ENCODE assay signal across 21 cellular contexts in the genomic region with DNA sequence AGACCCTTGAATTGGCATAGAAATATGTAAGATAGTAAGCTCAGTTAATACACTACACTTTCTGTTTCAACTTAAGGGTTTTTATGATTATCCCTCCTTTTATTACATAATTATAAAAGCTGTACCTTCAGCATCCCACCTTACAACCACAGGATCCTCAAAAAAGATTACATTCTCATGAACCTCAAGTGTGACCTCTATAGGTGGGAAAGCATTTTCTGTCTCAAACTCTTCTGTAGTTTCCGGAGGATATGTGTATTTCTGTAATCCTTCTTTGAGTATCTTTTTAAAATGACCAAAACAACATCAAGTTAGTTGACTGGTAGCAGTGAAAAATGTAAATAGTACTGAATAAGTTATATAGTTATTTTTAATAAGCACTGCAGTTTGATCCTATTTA.
A peak's percentile ranks its signal among the peaks of the same experiment; 100 is the strongest.
DNase-seq lines count a peak whose midpoint lies in the region; ATAC-seq, FAIRE-seq and TF ChIP-seq lines count a peak whose summit lies in the region.
"Had no signal": no experiment of that assay in that cellular context is flagged by ENCODE, and none has a peak within 500 bp of the region (broad histone marks: within the 10 kb centered on the region; RNA-seq: fewer than 3 reads in every experiment).

No MANE protein-coding gene starts in this region.

- TF ChIP-seq POLR2A in GM12892 (IDR thresholded peaks at IDR 0.05; ENCODE audit: low read depth, low read length) = no peak

- WGBS in endodermal cell (ENCODE audit: insufficient coverage in 1 of 2, insufficient read length in 1 of 2), 2 experiments = 100% methylated on average over 1 of the region's 1 CpG; no CpG with 5 or more reads in 1 of the 2 experiments

- H3K4me1 Mint-ChIP-seq in endodermal cell = no peaks in the 10 kb centered on the region
- H3K4me1 Mint-ChIP-seq in CD8-positive, alpha-beta memory T cell = no peaks in the 10 kb centered on the region
- peaks cover 7 to 12% of the 10 kb centered on the region in 2 donors for H3K4me1 Mint-ChIP-seq in stimulated activated naive B cell treated with anti-CD40 and anti-IgM and Interleukin-4, amounts not matched to agents 10 μg/mL and 1 μg/mL and 100 μg/mL, for 72 hours
- H3K4me1 Mint-ChIP-seq: B cell had no signal

- POLR2A ChIA-PET in CD8-positive, alpha-beta memory T cell (lab: Charles Lee) = interaction anchor here (0.6 kb wide), 1 partner anchor 126 kb away, joined by 6 read pairs; no protein-coding TSS in a partner anchor

- H3K36me3 Mint-ChIP-seq in endodermal cell (ENCODE audit: low read depth) = no peaks in the 10 kb centered on the region
- no peaks in the 10 kb centered on the region for H3K36me3 Mint-ChIP-seq in CD8-positive, alpha-beta memory T cell
- H3K36me3 Mint-ChIP-seq in stimulated activated naive B cell treated with anti-CD40 and anti-IgM and Interleukin-4, amounts not matched to agents 10 μg/mL and 1 μg/mL and 100 μg/mL, for 72 hours = no peaks in the 10 kb centered on the region
- H3K36me3 Mint-ChIP-seq: activated CD8-positive, alpha-beta memory T cell treated with anti-CD3 and anti-CD28 coated beads, Interleukin-2, amount 10 ng/mL, durations not matched to agents 7 days and 5 days had no signal

- peaks cover 18% of the 10 kb centered on the region for H3K4me1 ChIP-seq in OCI-LY3 (ENCODE audit: low read length)
- no peaks in the 10 kb centered on the region for H3K4me1 ChIP-seq in endodermal cell (ENCODE audit: control insufficient read depth, insufficient read depth, low read length)
- no peaks in the 10 kb centered on the region for H3K4me1 ChIP-seq in CD8-positive, alpha-beta memory T cell (ENCODE audit: insufficient read depth, low read length)
- H3K4me1 ChIP-seq: ascending aorta, heart left ventricle had no signal

- H3K36me3 ChIP-seq in OCI-LY3 (replicated peaks; ENCODE audit: low read depth, low read length) = no peaks in the 10 kb centered on the region
- H3K36me3 ChIP-seq in endodermal cell (ENCODE audit: control insufficient read depth, insufficient read depth, low read length) = no peaks in the 10 kb centered on the region
- no peaks in the 10 kb centered on the region for H3K36me3 ChIP-seq in CD8-positive, alpha-beta memory T cell (ENCODE audit: insufficient read depth, low read length)
- H3K36me3 ChIP-seq: ascending aorta, heart left ventricle had no signal

- H3K4me2 ChIP-seq in OCI-LY3 (ENCODE audit: low read length) = no peak overlapping the region

- TF ChIP-seq CTCF in D721Med (IDR thresholded peaks at IDR 0.05; ENCODE audit: insufficient read depth, missing control alignments) = peak; percentile 18
- TF ChIP-seq CTCF in OCI-LY3 (IDR thresholded peaks at IDR 0.05; ENCODE audit: low read depth, low read length) = peak; percentile 83
- peak; percentile 82 for TF ChIP-seq CTCF in endodermal cell (conservative IDR thresholded peaks at IDR 0.05)

- no peaks in the 10 kb centered on the region for H3K79me2 ChIP-seq in OCI-LY3 (ENCODE audit: low read length)

- H3K9me3 ChIP-seq in OCI-LY3 (ENCODE audit: insufficient read depth, low read length) (no peaks in the 10 kb centered on the region), endodermal cell (ENCODE audit: control insufficient read depth, low read length) (no peaks in the 10 kb centered on the region)
- H3K9me3 ChIP-seq in CD8-positive, alpha-beta memory T cell (ENCODE audit: low read length) = no peaks in the 10 kb centered on the region
- H3K9me3 ChIP-seq: ascending aorta, heart left ventricle had no signal

- CTCF ChIA-PET in CD8-positive, alpha-beta memory T cell (lab: Charles Lee) = interaction anchor here (0.7 kb wide), 1 partner anchor 11 kb away, joined by 3 read pairs; no protein-coding TSS in a partner anchor

- no peaks in the 10 kb centered on the region for H3K27me3 Mint-ChIP-seq in endodermal cell (ENCODE audit: insufficient read depth)
- no peaks in the 10 kb centered on the region for H3K27me3 Mint-ChIP-seq in CD8-positive, alpha-beta memory T cell
- peaks cover 0 to 5% of the 10 kb centered on the region in 2 donors for H3K27me3 Mint-ChIP-seq in stimulated activated naive B cell treated with anti-CD40 and anti-IgM and Interleukin-4, amounts not matched to agents 10 μg/mL and 1 μg/mL and 100 μg/mL, for 72 hours
- H3K27me3 Mint-ChIP-seq: activated CD8-positive, alpha-beta memory T cell treated with anti-CD3 and anti-CD28 coated beads, Interleukin-2, amount 10 ng/mL, durations not matched to agents 7 days and 5 days; B cell had no signal

- DNase-seq in D721Med (ENCODE audit: insufficient read length, low spot score) (no peak), GM12892 (ENCODE audit: insufficient read length) (no peak), endodermal cell (no peak), NCI-H146 treated with DMSO at 0.1 percent for 48 hours (lab: John Stamatoyannopoulos, UW; ENCODE audit: unreplicated experiment) (no peak), left ventricle myocardium superior (no peak)
- no peak for DNase-seq in CD8-positive, alpha-beta memory T cell
- DNase-seq in stimulated activated naive B cell treated with anti-CD40 and anti-IgM and Interleukin-4, amounts not matched to agents 10 μg/mL and 1 μg/mL and 100 μg/mL, for 72 hours = no peak
- DNase-seq: activated CD4-positive, alpha-beta T cell treated with anti-CD3 and anti-CD28 coated beads for 1 hour; activated CD8-positive, alpha-beta memory T cell treated with anti-CD3 and anti-CD28 coated beads, Interleukin-2, amount 10 ng/mL, durations not matched to agents 7 days and 5 days; activated effector memory CD4-positive, alpha-beta T cell treated with anti-CD3 and anti-CD28 coated beads, Interleukin-2, amount 50 U/mL, for 16 hours; DMS79; heart left ventricle; NCI-H774; SHP77; stimulated activated CD4-positive, alpha-beta T cell treated with anti-CD3 and anti-CD28 coated beads, Interleukin-2, amount 100 ng/mL, for 24 hours had no signal

- intact Hi-C loops in left ventricle myocardium superior (cut with micrococcal nuclease) = no loop called here

- H3K9me3 Mint-ChIP-seq in endodermal cell = no peaks in the 10 kb centered on the region
- H3K9me3 Mint-ChIP-seq in CD8-positive, alpha-beta memory T cell = no peaks in the 10 kb centered on the region
- no peaks in the 10 kb centered on the region for H3K9me3 Mint-ChIP-seq in stimulated activated naive B cell treated with anti-CD40 and anti-IgM and Interleukin-4, amounts not matched to agents 10 μg/mL and 1 μg/mL and 100 μg/mL, for 72 hours

- H3K4me3 Mint-ChIP-seq in endodermal cell = no peak overlapping the region
- no peak overlapping the region for H3K4me3 Mint-ChIP-seq in CD8-positive, alpha-beta memory T cell
- no peak overlapping the region for H3K4me3 Mint-ChIP-seq in stimulated activated naive B cell treated with anti-CD40 and anti-IgM and Interleukin-4, amounts not matched to agents 10 μg/mL and 1 μg/mL and 100 μg/mL, for 72 hours
- H3K4me3 Mint-ChIP-seq: activated CD8-positive, alpha-beta memory T cell treated with anti-CD3 and anti-CD28 coated beads, Interleukin-2, amount 10 ng/mL, durations not matched to agents 7 days and 5 days; B cell had no signal

- no peak overlapping the region for H2AFZ ChIP-seq in OCI-LY3 (ENCODE audit: low read depth, low read length)

- H3K27me3 ChIP-seq in OCI-LY3 (ENCODE audit: low read depth, low read length) (0 out of 2 replicates have a peak, but pooled peaks cover 4% of the 10 kb centered on the region), endodermal cell (ENCODE audit: control insufficient read depth, insufficient read depth, low read length, poor library complexity, severe bottlenecking) (no peaks in the 10 kb centered on the region)
- no peaks in the 10 kb centered on the region for H3K27me3 ChIP-seq in CD8-positive, alpha-beta memory T cell (ENCODE audit: insufficient read depth, low read length, poor library complexity, severe bottlenecking)
- H3K27me3 ChIP-seq: ascending aorta, heart left ventricle had no signal

- H4K20me1 ChIP-seq in OCI-LY3 (ENCODE audit: insufficient read depth, low read length) = no peaks in the 10 kb centered on the region

- FAIRE-seq in D721Med (lab: Jason Lieb, UNC) (no peak), GM12892 (lab: Jason Lieb, UNC) (peak; percentile 27)
- FAIRE-seq: keratinocyte had no signal

- no peak for ATAC-seq in stimulated activated naive B cell treated with anti-CD40 and anti-IgM and Interleukin-4, amounts not matched to agents 10 μg/mL and 1 μg/mL and 100 μg/mL, for 72 hours (replicated peaks)
- ATAC-seq in left ventricle myocardium superior = no peak
- ATAC-seq: activated CD8-positive, alpha-beta memory T cell treated with anti-CD3 and anti-CD28 coated beads, Interleukin-2, amount 10 ng/mL, durations not matched to agents 7 days and 5 days; heart left ventricle; sciatic nerve had no signal

- H3K9ac ChIP-seq in OCI-LY3 (ENCODE audit: low read length) = no peak overlapping the region
- no peak overlapping the region for H3K9ac ChIP-seq in endodermal cell (ENCODE audit: extremely low read depth, low read length, poor library complexity, severe bottlenecking)

- H3K27ac ChIP-seq in OCI-LY3 (ENCODE audit: low read length) (no peak overlapping the region), endodermal cell (ENCODE audit: low read depth, low read length) (no peak overlapping the region)
- no peak overlapping the region for H3K27ac ChIP-seq in CD8-positive, alpha-beta memory T cell (ENCODE audit: low read depth, low read length)
- H3K27ac ChIP-seq: ascending aorta, coronary artery, heart left ventricle had no signal

- H3K27ac Mint-ChIP-seq in endodermal cell = no peak overlapping the region
- no peak overlapping the region for H3K27ac Mint-ChIP-seq in CD8-positive, alpha-beta memory T cell
- H3K27ac Mint-ChIP-seq in stimulated activated naive B cell treated with anti-CD40 and anti-IgM and Interleukin-4, amounts not matched to agents 10 μg/mL and 1 μg/mL and 100 μg/mL, for 72 hours = no peak overlapping the region
- H3K27ac Mint-ChIP-seq: activated CD8-positive, alpha-beta memory T cell treated with anti-CD3 and anti-CD28 coated beads, Interleukin-2, amount 10 ng/mL, durations not matched to agents 7 days and 5 days; B cell had no signal

- H3K4me3 ChIP-seq in OCI-LY3 (ENCODE audit: low read length) (no peak overlapping the region), endodermal cell (ENCODE audit: low read length) (no peak overlapping the region)
- H3K4me3 ChIP-seq in CD8-positive, alpha-beta memory T cell (ENCODE audit: low read length) = no peak overlapping the region
- H3K4me3 ChIP-seq: ascending aorta, coronary artery, heart left ventricle had no signal

Comparison
In these comparisons a context has a peak if more than half of its experiments do, and no peak if none do; other contexts are left out.
1. CTCF ChIP-seq: peak in every context shown above with its lines; median percentile 83 in OCI-LY3; 82 in endodermal cell; 18 in D721Med.